ENCODE assay signal across 8 cellular contexts in the genomic region with DNA sequence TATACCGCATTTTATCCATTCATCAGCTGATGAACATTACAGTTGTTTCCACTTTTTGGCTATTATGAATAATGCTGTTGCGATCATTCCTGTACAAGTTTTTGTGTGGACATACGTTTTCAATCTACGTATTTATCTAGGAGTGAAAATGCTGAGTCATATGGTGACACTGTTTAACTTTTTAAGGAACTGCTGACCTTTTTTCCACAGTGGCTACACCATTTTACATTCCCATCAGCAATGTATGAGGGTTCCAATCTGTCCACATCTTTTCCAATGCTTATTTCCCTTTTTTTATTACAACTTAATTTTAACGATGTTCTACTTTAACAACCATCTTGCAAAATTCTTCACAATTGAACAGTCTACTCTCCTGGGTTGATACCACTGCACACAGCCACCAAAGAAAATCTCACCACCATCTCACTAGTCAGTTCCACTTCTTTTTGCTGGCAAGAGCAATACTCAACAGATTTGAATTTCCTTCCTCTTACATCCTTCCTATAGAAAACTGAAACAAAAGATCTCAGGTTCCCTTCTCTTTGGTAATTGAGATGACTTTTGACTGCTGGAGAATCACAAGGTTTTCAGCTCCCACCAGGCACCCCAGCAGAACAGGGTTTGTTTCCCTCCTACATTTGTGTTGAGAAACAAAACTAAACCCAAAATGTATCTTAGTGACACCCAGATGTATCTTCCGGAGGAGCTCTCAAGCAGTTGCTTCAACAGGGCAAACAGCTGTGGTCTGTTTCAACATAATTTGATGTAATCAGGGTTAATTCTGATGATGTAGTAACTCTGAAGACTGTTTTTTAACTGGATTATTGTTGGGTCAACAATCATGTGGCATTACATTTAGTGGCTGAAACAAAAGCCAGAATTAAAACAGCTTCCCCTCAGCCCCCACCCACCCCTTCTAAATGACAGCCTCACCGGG. TPM values are rescaled to one million over a fixed set of nuclear protein-coding genes. Genes with fewer than 3 reads are reported as not detected.
DNase-seq lines count a peak whose midpoint lies in the region; ATAC-seq and TF ChIP-seq lines count a peak whose summit lies in the region.

No MANE protein-coding gene starts in this region.

- H3K4me3 Mint-ChIP-seq in T-helper 2 cell treated with Interferon-gamma antibody and Interleukin-4, amounts not matched to agents 5 μg/mL and 100 μg/mL, for 36 hours = peak overlapping the region; percentile 71

- H3K27me3 Mint-ChIP-seq in T-helper 2 cell treated with Interferon-gamma antibody and Interleukin-4, amounts not matched to agents 5 μg/mL and 100 μg/mL, for 36 hours (ENCODE audit: low read depth) = no peaks in the 10 kb centered on the region

- in situ Hi-C loops in GM13976 (cut with MboI; ENCODE audit: low sequenced_read_pairs, unreplicated experiment) = no loop called here

- peaks cover 18% of the 10 kb centered on the region for H3K36me3 Mint-ChIP-seq in T-helper 2 cell treated with Interferon-gamma antibody and Interleukin-4, amounts not matched to agents 5 μg/mL and 100 μg/mL, for 36 hours (ENCODE audit: low read depth)

- no peaks in the 10 kb centered on the region for H3K9me3 Mint-ChIP-seq in T-helper 2 cell treated with Interferon-gamma antibody and Interleukin-4, amounts not matched to agents 5 μg/mL and 100 μg/mL, for 36 hours

- no peak for TF ChIP-seq CTCF in GM13976 (IDR thresholded peaks at IDR 0.05; ENCODE audit: borderline replicate concordance, control extremely low read depth, extremely low read depth, insufficient read depth, missing control alignments)

- peaks cover 71% of the 10 kb centered on the region for H3K4me1 Mint-ChIP-seq in T-helper 2 cell treated with Interferon-gamma antibody and Interleukin-4, amounts not matched to agents 5 μg/mL and 100 μg/mL, for 36 hours (ENCODE audit: low read depth)

- ATAC-seq in GM18517 (IDR thresholded peaks at IDR 0.05; ENCODE audit: unreplicated experiment) (peak; percentile 46), HG03097 (IDR thresholded peaks at IDR 0.05; ENCODE audit: low FRiP score, unreplicated experiment) (peak; percentile 33), HG02973 (IDR thresholded peaks at IDR 0.05; ENCODE audit: unreplicated experiment) (no peak)

- no peak for DNase-seq in T-helper 2 cell treated with Interferon-gamma antibody and Interleukin-4, amounts not matched to agents 5 μg/mL and 100 μg/mL, for 36 hours (ENCODE audit: low spot score)
- DNase-seq in myocyte (ENCODE audit: low read depth) (peak; percentile 21), cerebellar cortex (ENCODE audit: low spot score) (no peak), SHP77 treated with DMSO at 0.1 percent for 48 hours (lab: John Stamatoyannopoulos, UW) (no peak), GM13976 (ENCODE audit: low spot score) (no peak)

- peak overlapping the region; percentile 90 for H3K27ac Mint-ChIP-seq in T-helper 2 cell treated with Interferon-gamma antibody and Interleukin-4, amounts not matched to agents 5 μg/mL and 100 μg/mL, for 36 hours

RNA-seq across cellular contexts. Expression of gene GAB2, which starts 7.0 kb away (rescaled TPM):
- total RNA-seq in myocyte = 31.6 and 38.0 TPM in 2 replicates
- polyA plus RNA-seq in myocyte (2012) = 30.4 TPM
